14 cellular contexts compared by ENCODE assay signal in genomic region chr1:58886611-58887010, GRCh38.
A peak's percentile ranks its signal among the peaks of the same experiment; 100 is the strongest.
DNase-seq lines count a peak whose midpoint lies in the region; ATAC-seq and TF ChIP-seq lines count a peak whose summit lies in the region.
"Had no signal": no experiment of that assay in that cellular context is flagged by ENCODE, and none has a peak within 500 bp of the region (broad histone marks: within the 10 kb centered on the region; RNA-seq: fewer than 3 reads in every experiment).

No MANE protein-coding gene starts in this region.

- TF ChIP-seq POLR2A in body of pancreas (IDR thresholded peaks at IDR 0.05): no peak

- H3K27ac Mint-ChIP-seq in immature natural killer cell: peak overlapping the region in 4 of 6 donors; percentile 37 to 65 (median 54)
- H3K27ac Mint-ChIP-seq in activated T-cell treated with anti-CD3 and anti-CD28 coated beads, Interleukin-2, amount 50 U/mL, for 24 hours: no peak overlapping the region

- DNase-seq in GM03348 (ENCODE audit: low spot score) (peak; percentile 74), body of pancreas (no peak), immature natural killer cell (no peak), stromal cell of bone marrow (ENCODE audit: low read depth) (peak; percentile 78), C1 segment of cervical spinal cord (lab: John Stamatoyannopoulos, UW) (no peak)
- DNase-seq in activated T-cell treated with anti-CD3 and anti-CD28 coated beads, Interleukin-2, amount 50 U/mL, for 24 hours: no peak
- DNase-seq: activated CD8-positive, alpha-beta memory T cell treated with anti-CD3 and anti-CD28 coated beads, Interleukin-2, amount 50 U/mL, for 48 hours; activated naive CD8-positive, alpha-beta T cell treated with anti-CD3 and anti-CD28 coated beads, Interleukin-2, amount 50 U/mL, for 24 hours; CD4-positive, CD25-positive, alpha-beta regulatory T cell; mesendoderm; NCI-H226; right lobe of liver had no signal

- H3K4me3 Mint-ChIP-seq in immature natural killer cell: peak overlapping the region; percentile 50 to 74 (median 73)
- H3K4me3 Mint-ChIP-seq in activated T-cell treated with anti-CD3 and anti-CD28 coated beads, Interleukin-2, amount 50 U/mL, for 24 hours: no peak overlapping the region
- H3K4me3 Mint-ChIP-seq: activated naive CD8-positive, alpha-beta T cell treated with anti-CD3 and anti-CD28 coated beads, Interleukin-2, amount 50 U/mL, for 24 hours had no signal

- peaks cover 0 to 22% (median 3%) of the 10 kb centered on the region in 3 donors for H3K36me3 Mint-ChIP-seq in immature natural killer cell
- H3K36me3 Mint-ChIP-seq in activated T-cell treated with anti-CD3 and anti-CD28 coated beads, Interleukin-2, amount 50 U/mL, for 24 hours (ENCODE audit: low read depth): no peaks in the 10 kb centered on the region
- H3K36me3 Mint-ChIP-seq: CD4-positive, CD25-positive, alpha-beta regulatory T cell had no signal

- H3K4me1 ChIP-seq in body of pancreas: peaks cover 56% of the 10 kb centered on the region

- H3K9me3 Mint-ChIP-seq in immature natural killer cell: no peaks in the 10 kb centered on the region
- H3K9me3 Mint-ChIP-seq in activated T-cell treated with anti-CD3 and anti-CD28 coated beads, Interleukin-2, amount 50 U/mL, for 24 hours: no peaks in the 10 kb centered on the region
- H3K9me3 Mint-ChIP-seq: activated naive CD8-positive, alpha-beta T cell treated with anti-CD3 and anti-CD28 coated beads, Interleukin-2, amount 50 U/mL, for 24 hours had no signal

- no peaks in the 10 kb centered on the region for H3K27me3 ChIP-seq in body of pancreas
- H3K27me3 ChIP-seq: right lobe of liver had no signal

- peaks cover 50 to 58% of the 10 kb centered on the region in 2 donors for H3K4me1 Mint-ChIP-seq in immature natural killer cell
- peaks cover 37% of the 10 kb centered on the region for H3K4me1 Mint-ChIP-seq in activated T-cell treated with anti-CD3 and anti-CD28 coated beads, Interleukin-2, amount 50 U/mL, for 24 hours (ENCODE audit: low read depth)

- no peaks in the 10 kb centered on the region for H3K36me3 ChIP-seq in body of pancreas (replicated peaks in 1 of 2; ENCODE audit: insufficient read depth in 1 of 2, low read depth in 2 of 2)
- H3K36me3 ChIP-seq: right lobe of liver had no signal

- intact Hi-C loops in body of pancreas (cut with DNase I): no loop called here

- no peaks in the 10 kb centered on the region for H3K9me3 ChIP-seq in body of pancreas
- H3K9me3 ChIP-seq: right lobe of liver had no signal

- H3K27ac ChIP-seq in body of pancreas: peak overlapping the region; percentile 55 to 88 (median 84)
- H3K27ac ChIP-seq: right lobe of liver had no signal

- no peak for TF ChIP-seq CTCF in body of pancreas (IDR thresholded peaks at IDR 0.05)

- H3K4me3 ChIP-seq in body of pancreas: no peak overlapping the region
- H3K4me3 ChIP-seq: right lobe of liver had no signal

- peaks cover 0 to 2% (median 2%) of the 10 kb centered on the region in 3 donors for H3K27me3 Mint-ChIP-seq in immature natural killer cell (ENCODE audit: low read depth in 3 of 3)
- no peaks in the 10 kb centered on the region for H3K27me3 Mint-ChIP-seq in activated T-cell treated with anti-CD3 and anti-CD28 coated beads, Interleukin-2, amount 50 U/mL, for 24 hours
- H3K27me3 Mint-ChIP-seq: activated naive CD8-positive, alpha-beta T cell treated with anti-CD3 and anti-CD28 coated beads, Interleukin-2, amount 50 U/mL, for 24 hours; CD4-positive, CD25-positive, alpha-beta regulatory T cell had no signal

- ATAC-seq in body of pancreas: no peak
- no peak for ATAC-seq in HG03378 (IDR thresholded peaks at IDR 0.05; ENCODE audit: unreplicated experiment)
- ATAC-seq in HG02623 (IDR thresholded peaks at IDR 0.05; ENCODE audit: unreplicated experiment): no peak
- ATAC-seq: right lobe of liver had no signal

- 66 to 79% methylated on average over 4 of the region's 4 CpGs for WGBS in body of pancreas, 2 donors

Comparison
In these comparisons a context has a peak if more than half of its experiments do, and no peak if none do; other contexts are left out.
1. DNase-seq: peak in GM03348 (single experiment) and stromal cell of bone marrow (single experiment); none in body of pancreas (0 of 4), immature natural killer cell (0 of 3), activated T-cell treated with anti-CD3 and anti-CD28 coated beads, Interleukin-2, amount 50 U/mL, for 24 hours (single experiment) and C1 segment of cervical spinal cord (0 of 14).